Comparison of ENCODE assay signal across 8 cellular contexts in genomic region chr1:201999625-202000238, GRCh38. TPM values are rescaled to one million over a fixed set of nuclear protein-coding genes. Genes with fewer than 3 reads are reported as not detected.
A peak's percentile ranks its signal among the peaks of the same experiment; 100 is the strongest.
DNase-seq lines count a peak whose midpoint lies in the region; ATAC-seq and TF ChIP-seq lines count a peak whose summit lies in the region.

No MANE protein-coding gene starts in this region.

- H3K36me3 ChIP-seq in MM.1S (replicated peaks; ENCODE audit: insufficient read depth, low read length): no peaks in the 10 kb centered on the region; the same call in 1 of the 2 replicates
- peaks cover 0 to 78% (median 34%) of the 10 kb centered on the region in 4 donors for H3K36me3 ChIP-seq in right lobe of liver
- H3K36me3 ChIP-seq in uterus: no peaks in the 10 kb centered on the region

- no peak overlapping the region for H3K4me3 ChIP-seq in MM.1S (ENCODE audit: low read length)
- H3K4me3 ChIP-seq in right lobe of liver: no peak overlapping the region
- H3K4me3 ChIP-seq in uterus: no peak overlapping the region

- DNase-seq in NCI-H1417 (lab: John Stamatoyannopoulos, UW) (peak; percentile 32 to 92 (median 75)), NCI-H1417 treated with DMSO at 0.1 percent for 48 hours (lab: John Stamatoyannopoulos, UW) (no peak), MM.1S (peak; percentile 61), RKO (ENCODE audit: low spot score) (peak; percentile 61), cerebellar cortex (ENCODE audit: low spot score) (peak; percentile 64), right lobe of liver (no peak), uterus (no peak)

- no peaks in the 10 kb centered on the region for H3K9me3 ChIP-seq in MM.1S (replicated peaks; ENCODE audit: insufficient read depth, low read length)
- H3K9me3 ChIP-seq in right lobe of liver: no peaks in the 10 kb centered on the region
- no peaks in the 10 kb centered on the region for H3K9me3 ChIP-seq in uterus

- H3F3A ChIP-seq in MM.1S (ENCODE audit: insufficient read depth, low read length): no peaks in the 10 kb centered on the region

- peak; percentile 86 for TF ChIP-seq CTCF in MM.1S (IDR thresholded peaks at IDR 0.05; ENCODE audit: low read length)
- peak; percentile 64 to 72 (median 68) for TF ChIP-seq CTCF in right lobe of liver (IDR thresholded peaks at IDR 0.05)
- TF ChIP-seq CTCF in uterus (IDR thresholded peaks at IDR 0.05): peak; percentile 40 to 56 (median 52)

- no peaks in the 10 kb centered on the region for H3K27me3 ChIP-seq in MM.1S (replicated peaks; ENCODE audit: insufficient read depth, low read length)
- no peaks in the 10 kb centered on the region for H3K27me3 ChIP-seq in right lobe of liver
- H3K27me3 ChIP-seq in uterus: no peaks in the 10 kb centered on the region

- no peak for TF ChIP-seq POLR2A in right lobe of liver (IDR thresholded peaks at IDR 0.05)
- no peak for TF ChIP-seq POLR2A in uterus (IDR thresholded peaks at IDR 0.05)

- no peak overlapping the region for H2AFZ ChIP-seq in MM.1S (ENCODE audit: low read length)

- no peaks in the 10 kb centered on the region for H3K4me1 ChIP-seq in MM.1S (ENCODE audit: low read length)
- no peaks in the 10 kb centered on the region for H3K4me1 ChIP-seq in right lobe of liver
- no peaks in the 10 kb centered on the region for H3K4me1 ChIP-seq in uterus

- no peaks in the 10 kb centered on the region for H3K9me2 ChIP-seq in MM.1S (replicated peaks; ENCODE audit: insufficient read depth, low read length)

- ATAC-seq in right lobe of liver: peak; percentile 81 to 91 (median 88)
- ATAC-seq in GM21825 (IDR thresholded peaks at IDR 0.05; ENCODE audit: unreplicated experiment): no peak

- 49% methylated on average over 8 of the region's 16 CpGs for WGBS in right lobe of liver (ENCODE audit: insufficient coverage, low coverage, low lambda C conversion rate, missing lambda C conversion rate)

- no peak overlapping the region for H3K4me2 ChIP-seq in MM.1S (ENCODE audit: low read depth, low read length)

- H3K9ac ChIP-seq in MM.1S (ENCODE audit: low read length): no peak overlapping the region

- intact Hi-C loops in right lobe of liver (cut with DNase I) (loop anchor here (5.0 kb wide), 2 partner anchors 123 to 133 kb away; partner anchors contain the start of gene GPR37L1 (in 1 of the 2)), uterus (cut with DNase I; ENCODE audit: low total_unique reads) (no loop called here)

- H3K79me2 ChIP-seq in MM.1S (ENCODE audit: low read length): no peaks in the 10 kb centered on the region

- H4K20me1 ChIP-seq in MM.1S (ENCODE audit: insufficient read depth, low read length): no peaks in the 10 kb centered on the region

- no peak overlapping the region for H3K27ac ChIP-seq in MM.1S (ENCODE audit: low read length)
- H3K27ac ChIP-seq in right lobe of liver: no peak overlapping the region
- no peak overlapping the region for H3K27ac ChIP-seq in uterus

RNA-seq across cellular contexts. Expression of gene ELF3, which starts 10.7 kb away (rescaled TPM):
- total RNA-seq in right lobe of liver: 100 to 1,000 TPM in 1 of 6 experiments, 10 to 100 TPM in 5; 12.6 to 266 (median 57.8) TPM
- 10 to 100 TPM in 1 of 4 donors, 1 to 10 TPM in 3; 1.0 to 67.7 (median 2.0) TPM for total RNA-seq in uterus

RNA-seq across cellular contexts. Expression of gene RNPEP, which starts 17.3 kb away (rescaled TPM):
- total RNA-seq in right lobe of liver: 10 to 100 TPM; 28.9 to 51.5 (median 41.3) TPM
- total RNA-seq in uterus: 10 to 100 TPM; 17.9 to 64.8 (median 41.7) TPM

RNA-seq across cellular contexts. Expression of gene TIMM17A, which starts 44.4 kb away (rescaled TPM):
- total RNA-seq in right lobe of liver: 10 to 100 TPM; 26.5 to 44.1 (median 38.1) TPM
- 10 to 100 TPM; 18.7 to 34.9 (median 29.7) TPM for total RNA-seq in uterus

RNA-seq across cellular contexts. Expression of gene LMOD1, which starts 53.4 kb away (rescaled TPM):
- total RNA-seq in right lobe of liver (1 to 10 TPM; 1.1 to 3.5 (median 2.1) TPM), uterus (100 to 1,000 TPM in 3 of 4 donors, 10 to 100 TPM in 1; 38.9 to 377 (median 147) TPM)

Comparison
In these comparisons a context has a peak if more than half of its experiments do, and no peak if none do; other contexts are left out.
1. DNase-seq: peak in NCI-H1417 (3 of 3), MM.1S (single experiment), RKO (single experiment) and cerebellar cortex (single experiment); none in NCI-H1417 treated with DMSO at 0.1 percent for 48 hours (single experiment), right lobe of liver (0 of 3) and uterus (0 of 2).
2. Peak in every context shown above with its lines, with median percentiles within 50 percentile points of each other: CTCF ChIP-seq.